ENCODE assay signal across 11 cellular contexts in the genomic region with DNA sequence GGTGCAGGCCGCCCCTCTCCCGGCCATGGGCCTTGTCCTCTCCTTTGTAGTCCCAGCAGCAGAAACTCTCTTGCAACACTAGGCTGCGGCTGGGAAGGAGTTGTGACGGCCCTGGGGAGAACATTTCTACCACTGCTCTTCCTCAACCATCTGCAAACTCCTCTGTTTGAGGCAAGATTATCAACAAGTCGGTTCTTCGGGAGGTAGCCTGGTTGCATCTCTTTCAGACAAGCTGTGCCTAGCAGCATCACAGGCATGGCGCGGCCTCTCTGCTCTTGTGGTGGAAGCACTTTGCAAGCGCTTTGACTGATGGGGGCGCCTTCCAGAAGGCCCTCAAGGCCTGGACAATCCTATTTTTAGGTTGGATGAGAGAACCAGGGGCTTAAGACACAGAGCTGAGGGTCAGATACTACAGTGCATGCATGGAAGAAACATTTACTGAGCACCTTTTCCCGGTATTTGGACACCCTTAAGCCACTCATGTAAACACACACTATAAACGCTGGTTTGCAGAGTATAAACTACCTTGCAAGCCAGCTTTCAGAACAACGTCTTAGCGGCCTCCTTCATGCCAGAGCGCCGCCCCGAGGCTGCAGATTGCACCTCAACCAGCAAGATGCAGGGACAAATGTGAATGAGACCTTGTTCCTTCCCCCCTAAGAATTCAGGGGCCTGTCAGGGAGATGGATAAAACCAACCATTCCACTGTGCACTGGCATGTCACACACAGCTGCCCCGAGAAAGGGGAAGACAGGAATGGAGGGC. TPM values are rescaled to one million over a fixed set of nuclear protein-coding genes. Genes with fewer than 3 reads are reported as not detected.
DNase-seq lines count a peak whose midpoint lies in the region; ATAC-seq and TF ChIP-seq lines count a peak whose summit lies in the region.
"Had no signal": no experiment of that assay in that cellular context is flagged by ENCODE, and none has a peak within 500 bp of the region (broad histone marks: within the 10 kb centered on the region; RNA-seq: fewer than 3 reads in every experiment).

No MANE protein-coding gene starts in this region.

- H3K4me1 ChIP-seq in HUES6 (ENCODE audit: control insufficient read depth, insufficient read depth, low read length) (peaks cover 11% of the 10 kb centered on the region), breast epithelium (peaks cover 6 to 10% of the 10 kb centered on the region in 2 donors), testis (no peaks in the 10 kb centered on the region)

- peaks cover 37% of the 10 kb centered on the region for H3K27me3 ChIP-seq in HUES6 (ENCODE audit: control insufficient read depth, insufficient read depth, low read length)
- H3K27me3 ChIP-seq in breast epithelium, result no peaks in the 10 kb centered on the region
- no peaks in the 10 kb centered on the region for H3K27me3 ChIP-seq in testis

- intact Hi-C loops in breast epithelium (cut with DNase I; ENCODE audit: low total_unique reads), result loop anchor here (5.0 kb wide), 1 partner anchor 1078 kb away; no protein-coding TSS in a partner anchor
- intact Hi-C loops in testis (cut with DNase I; ENCODE audit: low total_unique reads), result no loop called here

- peak overlapping the region; percentile 74 for H3K4me3 ChIP-seq in HUES6 (ENCODE audit: low read depth, low read length)
- peak overlapping the region; percentile 53 to 80 (median 63) for H3K4me3 ChIP-seq in breast epithelium
- H3K4me3 ChIP-seq in testis, result peak overlapping the region; percentile 42 to 61

- H3K9me3 ChIP-seq in HUES6 (ENCODE audit: control insufficient read depth, insufficient read depth, low read depth, low read length) (no peaks in the 10 kb centered on the region), breast epithelium (no peaks in the 10 kb centered on the region), testis (no peaks in the 10 kb centered on the region)

- DNase-seq in breast epithelium (ENCODE audit: low spot score in 2 of 2), result no peak
- peak; percentile 17 for DNase-seq in left kidney (ENCODE audit: low read depth, low spot score)
- DNase-seq in testis, result no peak
- no peak for DNase-seq in ureter (ENCODE audit: low spot score)
- no peak for DNase-seq in cerebellar nuclear complex (lab: John Stamatoyannopoulos, UW)
- DNase-seq: activated T-cell treated with anti-CD3 and anti-CD28 coated beads, Interleukin-2, amount 50 U/mL, for 24 hours; kidney glomerular epithelial cell; T-cell had no signal

- ATAC-seq in GM21717 (IDR thresholded peaks at IDR 0.05; ENCODE audit: unreplicated experiment) (no peak), GM21390 (IDR thresholded peaks at IDR 0.05; ENCODE audit: unreplicated experiment) (no peak)
- ATAC-seq: T-cell had no signal

- no peaks in the 10 kb centered on the region for H3K36me3 ChIP-seq in HUES6 (ENCODE audit: control insufficient read depth, insufficient read depth, low read length)
- no peaks in the 10 kb centered on the region for H3K36me3 ChIP-seq in breast epithelium
- no peaks in the 10 kb centered on the region for H3K36me3 ChIP-seq in testis (ENCODE audit: low read depth, missing control alignments)

- H3K9ac ChIP-seq in HUES6 (ENCODE audit: low read length), result peak overlapping the region; percentile 55

- TF ChIP-seq CTCF in breast epithelium (IDR thresholded peaks at IDR 0.05) (no peak), testis (IDR thresholded peaks at IDR 0.05) (peak in 1 of 3 experiments; percentile 6)

- 43% methylated on average over 16 to 18 of the region's 18 CpGs for WGBS in testis, 2 donors

- H3K27ac ChIP-seq in HUES6 (ENCODE audit: low read depth, low read length), result peak overlapping the region; percentile 41; the same call in 1 of the 2 replicates
- H3K27ac ChIP-seq in breast epithelium, result peak overlapping the region; percentile 84 to 90
- H3K27ac ChIP-seq in testis, result no peak overlapping the region

- TF ChIP-seq POLR2A in breast epithelium (IDR thresholded peaks at IDR 0.05), result no peak
- TF ChIP-seq POLR2A in testis (IDR thresholded peaks at IDR 0.05), result no peak

RNA-seq across cellular contexts. Expression of gene PRIMA1, which starts 1.3 kb away (rescaled TPM):
- total RNA-seq in breast epithelium (1 to 10 TPM in 2 of 3 donors, under 1 TPM in 1; 0.98 to 2.1 (median 1.3) TPM), testis (1 to 10 TPM; 2.1 to 3.4 TPM), ureter (5.9 TPM)
- polyA plus RNA-seq in testis (ENCODE audit: insufficient read depth, low read depth, low replicate concordance), result 7.3 TPM
- total RNA-seq: T-cell had no signal

Comparison
In these comparisons a context has a peak if more than half of its experiments do, and no peak if none do; other contexts are left out.
1. H3K27ac ChIP-seq: peak in HUES6 (single experiment) and breast epithelium (2 of 2); none in testis (0 of 2).
2. Peak in every context shown above with its lines, with median percentiles within 50 percentile points of each other: H3K4me3 ChIP-seq.